ENCODE assay signal across 1 cellular context in the genomic region with DNA sequence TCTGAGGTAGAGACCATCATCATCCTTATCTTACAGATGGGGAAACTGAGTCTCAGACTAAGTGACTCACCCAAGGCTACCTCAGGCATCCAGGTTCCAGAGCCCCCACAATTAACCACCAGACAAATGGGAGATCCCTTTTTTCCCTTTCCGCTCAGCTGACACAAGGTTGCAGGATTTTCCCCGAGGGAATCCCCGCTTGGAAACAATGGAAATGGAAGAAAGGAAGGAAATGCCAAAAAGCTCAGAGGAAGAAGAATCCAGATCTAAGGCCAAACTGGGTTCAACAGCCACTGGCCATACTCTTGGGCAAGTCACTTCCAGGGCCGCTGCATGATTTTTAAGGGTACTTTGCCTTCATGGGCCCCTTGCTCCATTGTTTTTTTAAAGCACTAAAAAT.
TF ChIP-seq lines count a peak whose summit lies in the region.

No MANE protein-coding gene starts in this region.

TF ChIP-seq in GM23338, 12 proteins besides CTCF, POLR2A, EP300 and RAD21:
- TF ChIP-seq, protein P1, sequence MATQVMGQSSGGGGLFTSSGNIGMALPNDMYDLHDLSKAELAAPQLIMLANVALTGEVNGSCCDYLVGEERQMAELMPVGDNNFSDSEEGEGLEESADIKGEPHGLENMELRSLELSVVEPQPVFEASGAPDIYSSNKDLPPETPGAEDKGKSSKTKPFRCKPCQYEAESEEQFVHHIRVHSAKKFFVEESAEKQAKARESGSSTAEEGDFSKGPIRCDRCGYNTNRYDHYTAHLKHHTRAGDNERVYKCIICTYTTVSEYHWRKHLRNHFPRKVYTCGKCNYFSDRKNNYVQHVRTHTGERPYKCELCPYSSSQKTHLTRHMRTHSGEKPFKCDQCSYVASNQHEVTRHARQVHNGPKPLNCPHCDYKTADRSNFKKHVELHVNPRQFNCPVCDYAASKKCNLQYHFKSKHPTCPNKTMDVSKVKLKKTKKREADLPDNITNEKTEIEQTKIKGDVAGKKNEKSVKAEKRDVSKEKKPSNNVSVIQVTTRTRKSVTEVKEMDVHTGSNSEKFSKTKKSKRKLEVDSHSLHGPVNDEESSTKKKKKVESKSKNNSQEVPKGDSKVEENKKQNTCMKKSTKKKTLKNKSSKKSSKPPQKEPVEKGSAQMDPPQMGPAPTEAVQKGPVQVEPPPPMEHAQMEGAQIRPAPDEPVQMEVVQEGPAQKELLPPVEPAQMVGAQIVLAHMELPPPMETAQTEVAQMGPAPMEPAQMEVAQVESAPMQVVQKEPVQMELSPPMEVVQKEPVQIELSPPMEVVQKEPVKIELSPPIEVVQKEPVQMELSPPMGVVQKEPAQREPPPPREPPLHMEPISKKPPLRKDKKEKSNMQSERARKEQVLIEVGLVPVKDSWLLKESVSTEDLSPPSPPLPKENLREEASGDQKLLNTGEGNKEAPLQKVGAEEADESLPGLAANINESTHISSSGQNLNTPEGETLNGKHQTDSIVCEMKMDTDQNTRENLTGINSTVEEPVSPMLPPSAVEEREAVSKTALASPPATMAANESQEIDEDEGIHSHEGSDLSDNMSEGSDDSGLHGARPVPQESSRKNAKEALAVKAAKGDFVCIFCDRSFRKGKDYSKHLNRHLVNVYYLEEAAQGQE (IDR thresholded peaks at IDR 0.05; ENCODE audit: unreplicated experiment) = no peak
- TF ChIP-seq, protein P2, sequence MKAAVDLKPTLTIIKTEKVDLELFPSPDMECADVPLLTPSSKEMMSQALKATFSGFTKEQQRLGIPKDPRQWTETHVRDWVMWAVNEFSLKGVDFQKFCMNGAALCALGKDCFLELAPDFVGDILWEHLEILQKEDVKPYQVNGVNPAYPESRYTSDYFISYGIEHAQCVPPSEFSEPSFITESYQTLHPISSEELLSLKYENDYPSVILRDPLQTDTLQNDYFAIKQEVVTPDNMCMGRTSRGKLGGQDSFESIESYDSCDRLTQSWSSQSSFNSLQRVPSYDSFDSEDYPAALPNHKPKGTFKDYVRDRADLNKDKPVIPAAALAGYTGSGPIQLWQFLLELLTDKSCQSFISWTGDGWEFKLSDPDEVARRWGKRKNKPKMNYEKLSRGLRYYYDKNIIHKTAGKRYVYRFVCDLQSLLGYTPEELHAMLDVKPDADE (IDR thresholded peaks at IDR 0.05) = no peak
- no peak for TF ChIP-seq STAT1 (IDR thresholded peaks at IDR 0.05; ENCODE audit: unreplicated experiment)
- TF ChIP-seq ZNF114 (CRISPR knock-in tag; IDR thresholded peaks at IDR 0.05) = no peak
- TF ChIP-seq ZNF331 (CRISPR knock-in tag; IDR thresholded peaks at IDR 0.05; ENCODE audit: low read depth) = no peak
- no peak for TF ChIP-seq EZH2 (IDR thresholded peaks at IDR 0.05; ENCODE audit: low read depth, unreplicated experiment)
- no peak for TF ChIP-seq POLR2AphosphoS5 (IDR thresholded peaks at IDR 0.05; ENCODE audit: low read depth)
- TF ChIP-seq NANOG (IDR thresholded peaks at IDR 0.05; ENCODE audit: borderline replicate concordance) = no peak
- TF ChIP-seq, protein P3, sequence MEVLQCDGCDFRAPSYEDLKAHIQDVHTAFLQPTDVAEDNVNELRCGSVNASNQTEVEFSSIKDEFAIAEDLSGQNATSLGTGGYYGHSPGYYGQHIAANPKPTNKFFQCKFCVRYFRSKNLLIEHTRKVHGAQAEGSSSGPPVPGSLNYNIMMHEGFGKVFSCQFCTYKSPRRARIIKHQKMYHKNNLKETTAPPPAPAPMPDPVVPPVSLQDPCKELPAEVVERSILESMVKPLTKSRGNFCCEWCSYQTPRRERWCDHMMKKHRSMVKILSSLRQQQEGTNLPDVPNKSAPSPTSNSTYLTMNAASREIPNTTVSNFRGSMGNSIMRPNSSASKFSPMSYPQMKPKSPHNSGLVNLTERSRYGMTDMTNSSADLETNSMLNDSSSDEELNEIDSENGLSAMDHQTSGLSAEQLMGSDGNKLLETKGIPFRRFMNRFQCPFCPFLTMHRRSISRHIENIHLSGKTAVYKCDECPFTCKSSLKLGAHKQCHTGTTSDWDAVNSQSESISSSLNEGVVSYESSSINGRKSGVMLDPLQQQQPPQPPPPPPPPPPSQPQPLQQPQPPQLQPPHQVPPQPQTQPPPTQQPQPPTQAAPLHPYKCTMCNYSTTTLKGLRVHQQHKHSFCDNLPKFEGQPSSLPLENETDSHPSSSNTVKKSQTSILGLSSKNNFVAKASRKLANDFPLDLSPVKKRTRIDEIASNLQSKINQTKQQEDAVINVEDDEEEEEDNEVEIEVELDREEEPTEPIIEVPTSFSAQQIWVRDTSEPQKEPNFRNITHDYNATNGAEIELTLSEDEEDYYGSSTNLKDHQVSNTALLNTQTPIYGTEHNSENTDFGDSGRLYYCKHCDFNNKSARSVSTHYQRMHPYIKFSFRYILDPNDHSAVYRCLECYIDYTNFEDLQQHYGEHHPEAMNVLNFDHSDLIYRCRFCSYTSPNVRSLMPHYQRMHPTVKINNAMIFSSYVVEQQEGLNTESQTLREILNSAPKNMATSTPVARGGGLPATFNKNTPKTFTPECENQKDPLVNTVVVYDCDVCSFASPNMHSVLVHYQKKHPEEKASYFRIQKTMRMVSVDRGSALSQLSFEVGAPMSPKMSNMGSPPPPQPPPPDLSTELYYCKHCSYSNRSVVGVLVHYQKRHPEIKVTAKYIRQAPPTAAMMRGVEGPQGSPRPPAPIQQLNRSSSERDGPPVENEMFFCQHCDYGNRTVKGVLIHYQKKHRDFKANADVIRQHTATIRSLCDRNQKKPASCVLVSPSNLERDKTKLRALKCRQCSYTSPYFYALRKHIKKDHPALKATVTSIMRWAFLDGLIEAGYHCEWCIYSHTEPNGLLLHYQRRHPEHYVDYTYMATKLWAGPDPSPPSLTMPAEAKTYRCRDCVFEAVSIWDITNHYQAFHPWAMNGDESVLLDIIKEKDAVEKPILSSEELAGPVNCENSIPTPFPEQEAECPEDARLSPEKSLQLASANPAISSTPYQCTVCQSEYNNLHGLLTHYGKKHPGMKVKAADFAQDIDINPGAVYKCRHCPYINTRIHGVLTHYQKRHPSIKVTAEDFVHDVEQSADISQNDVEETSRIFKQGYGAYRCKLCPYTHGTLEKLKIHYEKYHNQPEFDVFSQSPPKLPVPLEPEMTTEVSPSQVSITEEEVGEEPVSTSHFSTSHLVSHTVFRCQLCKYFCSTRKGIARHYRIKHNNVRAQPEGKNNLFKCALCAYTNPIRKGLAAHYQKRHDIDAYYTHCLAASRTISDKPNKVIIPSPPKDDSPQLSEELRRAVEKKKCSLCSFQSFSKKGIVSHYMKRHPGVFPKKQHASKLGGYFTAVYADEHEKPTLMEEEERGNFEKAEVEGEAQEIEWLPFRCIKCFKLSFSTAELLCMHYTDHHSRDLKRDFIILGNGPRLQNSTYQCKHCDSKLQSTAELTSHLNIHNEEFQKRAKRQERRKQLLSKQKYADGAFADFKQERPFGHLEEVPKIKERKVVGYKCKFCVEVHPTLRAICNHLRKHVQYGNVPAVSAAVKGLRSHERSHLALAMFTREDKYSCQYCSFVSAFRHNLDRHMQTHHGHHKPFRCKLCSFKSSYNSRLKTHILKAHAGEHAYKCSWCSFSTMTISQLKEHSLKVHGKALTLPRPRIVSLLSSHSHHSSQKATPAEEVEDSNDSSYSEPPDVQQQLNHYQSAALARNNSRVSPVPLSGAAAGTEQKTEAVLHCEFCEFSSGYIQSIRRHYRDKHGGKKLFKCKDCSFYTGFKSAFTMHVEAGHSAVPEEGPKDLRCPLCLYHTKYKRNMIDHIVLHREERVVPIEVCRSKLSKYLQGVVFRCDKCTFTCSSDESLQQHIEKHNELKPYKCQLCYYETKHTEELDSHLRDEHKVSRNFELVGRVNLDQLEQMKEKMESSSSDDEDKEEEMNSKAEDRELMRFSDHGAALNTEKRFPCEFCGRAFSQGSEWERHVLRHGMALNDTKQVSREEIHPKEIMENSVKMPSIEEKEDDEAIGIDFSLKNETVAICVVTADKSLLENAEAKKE (CRISPR knock-in tag; IDR thresholded peaks at IDR 0.05) = no peak
- no peak for TF ChIP-seq EZH2phosphoT487 (IDR thresholded peaks at IDR 0.05; ENCODE audit: unreplicated experiment)
